In genomic region chr6:148144917-148145521, GRCh38 we compare ENCODE assay signal across 8 cellular contexts.
DNase-seq lines count a peak whose midpoint lies in the region; ATAC-seq and TF ChIP-seq lines count a peak whose summit lies in the region.

No MANE protein-coding gene starts in this region.

- H3K9me3 ChIP-seq in CD4-positive, CD25-positive, alpha-beta regulatory T cell (ENCODE audit: control insufficient read depth in 2 of 2, low read length in 2 of 2), result no peaks in the 10 kb centered on the region
- no peaks in the 10 kb centered on the region for H3K9me3 ChIP-seq in OCI-LY1 (ENCODE audit: low read length)
- no peaks in the 10 kb centered on the region for H3K9me3 ChIP-seq in osteoblast (ENCODE audit: low read depth, low read length)

- H3K79me2 ChIP-seq in OCI-LY1 (ENCODE audit: insufficient read depth, low read length) (no peaks in the 10 kb centered on the region), osteoblast (ENCODE audit: insufficient read depth, low read length) (no peaks in the 10 kb centered on the region)

- H3K27ac Mint-ChIP-seq in CD4-positive, CD25-positive, alpha-beta regulatory T cell, result no peak overlapping the region

- peak; percentile 2 to 51 (median 3) for DNase-seq in CD4-positive, CD25-positive, alpha-beta regulatory T cell
- peak; percentile 62 for DNase-seq in HS-27A (ENCODE audit: low read depth)
- peak; percentile 50 for DNase-seq in activated T-cell treated with anti-CD3 and anti-CD28 coated beads for 48 hours (ENCODE audit: low read depth)
- peak; percentile 81 for DNase-seq in fibroblast of pulmonary artery (ENCODE audit: low read depth)
- peak; percentile 37 for DNase-seq in osteoblast (ENCODE audit: insufficient read length, low spot score, missing footprints)
- DNase-seq in ureter (ENCODE audit: low spot score), result peak; percentile 66

- peaks cover 8% of the 10 kb centered on the region for H3K4me1 ChIP-seq in CD4-positive, CD25-positive, alpha-beta regulatory T cell (ENCODE audit: control insufficient read depth, insufficient read depth, low read length, poor library complexity, severe bottlenecking)
- H3K4me1 ChIP-seq in OCI-LY1 (ENCODE audit: insufficient read depth, low read length, severe bottlenecking) (no peaks in the 10 kb centered on the region), osteoblast (ENCODE audit: insufficient read depth, low read length) (peaks cover 11% of the 10 kb centered on the region)

- H3K4me1 Mint-ChIP-seq in CD4-positive, CD25-positive, alpha-beta regulatory T cell, result peaks cover 0 to 9% (median 6%) of the 10 kb centered on the region in 4 donors

- H3K36me3 Mint-ChIP-seq in CD4-positive, CD25-positive, alpha-beta regulatory T cell, result no peaks in the 10 kb centered on the region

- H3K27me3 Mint-ChIP-seq in CD4-positive, CD25-positive, alpha-beta regulatory T cell, result peaks cover 7% of the 10 kb centered on the region

- H3K9me3 Mint-ChIP-seq in CD4-positive, CD25-positive, alpha-beta regulatory T cell, result peaks cover 0 to 6% (median 0%) of the 10 kb centered on the region in 7 donors

- ATAC-seq in CD4-positive, CD25-positive, alpha-beta regulatory T cell (ENCODE audit: low read depth in 2 of 2), result no peak
- ATAC-seq in GM19438 (IDR thresholded peaks at IDR 0.05; ENCODE audit: low read depth, unreplicated experiment), result peak; percentile 72

- no peaks in the 10 kb centered on the region for H3K27me3 ChIP-seq in CD4-positive, CD25-positive, alpha-beta regulatory T cell (ENCODE audit: control insufficient read depth, insufficient read depth, low read length)
- H3K27me3 ChIP-seq in OCI-LY1 (ENCODE audit: insufficient read depth, low read length) (no peaks in the 10 kb centered on the region), osteoblast (ENCODE audit: insufficient read depth, low read length) (no peaks in the 10 kb centered on the region)

- H3K27ac ChIP-seq in CD4-positive, CD25-positive, alpha-beta regulatory T cell (ENCODE audit: insufficient read depth, low read length, poor library complexity, severe bottlenecking), result no peak overlapping the region
- H3K27ac ChIP-seq in OCI-LY1 (ENCODE audit: low read depth, low read length, poor library complexity, severe bottlenecking) (no peak overlapping the region), osteoblast (ENCODE audit: low read depth, low read length) (peak overlapping the region; percentile 32)

- no peak overlapping the region for H3K9ac ChIP-seq in OCI-LY1 (ENCODE audit: low read length)

- no peak overlapping the region for H3K4me3 ChIP-seq in CD4-positive, CD25-positive, alpha-beta regulatory T cell (ENCODE audit: low read depth, low read length)
- H3K4me3 ChIP-seq in OCI-LY1 (ENCODE audit: low read depth, low read length, poor library complexity, severe bottlenecking) (no peak overlapping the region), fibroblast of pulmonary artery (replicated peaks; ENCODE audit: low read depth, low read length) (no peak overlapping the region), osteoblast (ENCODE audit: insufficient read depth, low read length) (peak overlapping the region; percentile 65)

- H3K4me2 ChIP-seq in OCI-LY1 (ENCODE audit: low read length), result no peak overlapping the region
- peak overlapping the region; percentile 82 for H3K4me2 ChIP-seq in osteoblast (ENCODE audit: insufficient read depth, low read length)

- peak overlapping the region; percentile 80; the same call in 1 of the 2 replicates for H2AFZ ChIP-seq in OCI-LY1 (ENCODE audit: low read length)
- peak overlapping the region; percentile 82 for H2AFZ ChIP-seq in osteoblast (ENCODE audit: low read length)

- TF ChIP-seq CTCF in OCI-LY1 (IDR thresholded peaks at IDR 0.05; ENCODE audit: low read length), result peak; percentile 91
- TF ChIP-seq CTCF in fibroblast of pulmonary artery (IDR thresholded peaks at IDR 0.05; ENCODE audit: low read length, missing control alignments), result peak; percentile 90
- TF ChIP-seq CTCF in osteoblast (IDR thresholded peaks at IDR 0.05; ENCODE audit: extremely low read depth, low read depth, low read length), result peak; percentile 98

- no peaks in the 10 kb centered on the region; the same call in 1 of the 2 replicates for H3K9me2 ChIP-seq in OCI-LY1 (ENCODE audit: low read depth, low read length)

- no peaks in the 10 kb centered on the region for H3F3A ChIP-seq in OCI-LY1 (ENCODE audit: insufficient read depth, low read length)

- no peaks in the 10 kb centered on the region for H3K36me3 ChIP-seq in CD4-positive, CD25-positive, alpha-beta regulatory T cell (ENCODE audit: control insufficient read depth, insufficient read depth, low read length)
- H3K36me3 ChIP-seq in OCI-LY1 (ENCODE audit: insufficient read depth, low read length) (no peaks in the 10 kb centered on the region), osteoblast (ENCODE audit: insufficient read depth, low read length) (no peaks in the 10 kb centered on the region)

- no peak overlapping the region for H3K4me3 Mint-ChIP-seq in CD4-positive, CD25-positive, alpha-beta regulatory T cell

- H4K20me1 ChIP-seq in OCI-LY1 (ENCODE audit: insufficient read depth, low read length), result no peaks in the 10 kb centered on the region
- H4K20me1 ChIP-seq in osteoblast (ENCODE audit: insufficient read depth, low read length), result no peaks in the 10 kb centered on the region

Comparison
In these comparisons a context has a peak if more than half of its experiments do, and no peak if none do; other contexts are left out.
1. DNase-seq: peak in every context shown above with its lines; median percentile 81 in fibroblast of pulmonary artery; 66 in ureter; 62 in HS-27A; 50 in activated T-cell treated with anti-CD3 and anti-CD28 coated beads for 48 hours; 37 in osteoblast; 3 in CD4-positive, CD25-positive, alpha-beta regulatory T cell.